18 cellular contexts compared by ENCODE assay signal in the genomic region with DNA sequence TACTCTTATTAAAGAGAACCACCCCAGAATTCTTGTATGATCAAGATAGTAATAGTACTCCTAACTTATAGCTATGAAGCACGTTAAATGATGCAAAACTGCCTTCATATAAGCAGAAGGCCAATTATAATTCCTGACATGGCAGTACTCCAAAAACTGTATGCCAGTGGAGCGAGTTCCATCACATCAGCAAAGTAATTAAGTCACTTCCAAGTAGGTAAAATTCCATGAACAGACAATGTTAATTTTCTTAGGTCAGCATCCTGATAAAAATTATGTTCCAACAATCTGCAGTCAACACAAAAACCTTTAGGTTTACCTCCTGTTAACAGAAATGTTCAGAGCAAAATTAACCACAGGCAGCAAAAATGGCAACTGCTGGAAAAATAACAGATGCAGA.
DNase-seq lines count a peak whose midpoint lies in the region; ATAC-seq and TF ChIP-seq lines count a peak whose summit lies in the region.
"Had no signal": no experiment of that assay in that cellular context is flagged by ENCODE, and none has a peak within 500 bp of the region (broad histone marks: within the 10 kb centered on the region; RNA-seq: fewer than 3 reads in every experiment).

No MANE protein-coding gene starts in this region.

- H4K20me1 ChIP-seq in hepatocyte (ENCODE audit: insufficient read depth, poor library complexity, severe bottlenecking) = no peaks in the 10 kb centered on the region
- H4K20me1 ChIP-seq: BLaER1 had no signal

- DNase-seq in NCI-H1694 (lab: John Stamatoyannopoulos, UW) (peak; percentile 11), hepatocyte (ENCODE audit: low spot score) (no peak), kidney tubule cell (ENCODE audit: low spot score) (no peak), NCI-H1436 (lab: John Stamatoyannopoulos, UW) (no peak)
- DNase-seq: Caco-2; CD4-positive, alpha-beta T cell; DMS153; GDM1; KBM-7; NCI-H1092 treated with DMSO at 0.1 percent for 48 hours; NCI-H146; NCI-H2081; NCI-H526; Peyer's patch had no signal

- 72% methylated on average over 2 of the region's 2 CpGs for WGBS in hepatocyte (ENCODE audit: low lambda C conversion rate, missing lambda C conversion rate)

- CTCF ChIA-PET in HEK293 (lab: Yijun Ruan, JAX) = no interaction called here

- H3K79me2 ChIP-seq in hepatocyte (peaks cover 33% of the 10 kb centered on the region), parathyroid adenoma (no peaks in the 10 kb centered on the region)

- ATAC-seq in GM21825 (IDR thresholded peaks at IDR 0.05; ENCODE audit: unreplicated experiment) = no peak

- H2AFZ ChIP-seq in hepatocyte = no peak overlapping the region
- no peak overlapping the region for H2AFZ ChIP-seq in parathyroid adenoma

- TF ChIP-seq CTCF in HEK293 (tag by site-specific recombination; IDR thresholded peaks at IDR 0.05) (no peak), hepatocyte (IDR thresholded peaks at IDR 0.05; ENCODE audit: poor library complexity) (no peak), parathyroid adenoma (IDR thresholded peaks at IDR 0.05) (no peak)

- H3K36me3 ChIP-seq in HEK293 (ENCODE audit: control insufficient read depth in 2 of 2, insufficient read depth in 1 of 2, low read length in 2 of 2) (no peaks in the 10 kb centered on the region), hepatocyte (replicated peaks; ENCODE audit: insufficient read depth, low read depth) (no peaks in the 10 kb centered on the region), parathyroid adenoma (ENCODE audit: control insufficient read depth, insufficient read depth, low read length) (no peaks in the 10 kb centered on the region)
- H3K36me3 ChIP-seq: BLaER1, Peyer's patch had no signal

- POLR2A ChIA-PET in HEK293 (lab: Yijun Ruan, JAX) = no interaction called here

- H3K27ac ChIP-seq in HEK293 (ENCODE audit: extremely low read depth, low read depth, low read length) (no peak overlapping the region), hepatocyte (peak overlapping the region; percentile 7), parathyroid adenoma (peak overlapping the region; percentile 92)
- H3K27ac ChIP-seq: BLaER1, Peyer's patch had no signal

- H3K4me1 ChIP-seq in HEK293 (ENCODE audit: control insufficient read depth, insufficient read depth, low read length) (peaks cover 6% of the 10 kb centered on the region), hepatocyte (ENCODE audit: insufficient read depth) (peaks cover 4% of the 10 kb centered on the region), parathyroid adenoma (peaks cover 46% of the 10 kb centered on the region)
- H3K4me1 ChIP-seq: BLaER1, Caco-2, Peyer's patch had no signal

- H3K9me3 ChIP-seq in HEK293 (ENCODE audit: control insufficient read depth, insufficient read depth, low read depth, low read length) (no peaks in the 10 kb centered on the region), hepatocyte (ENCODE audit: low read depth) (no peaks in the 10 kb centered on the region), parathyroid adenoma (ENCODE audit: control insufficient read depth, low read length) (no peaks in the 10 kb centered on the region)
- H3K9me3 ChIP-seq: BLaER1, Caco-2, Peyer's patch had no signal

- H3K27me3 ChIP-seq in hepatocyte = no peaks in the 10 kb centered on the region
- no peaks in the 10 kb centered on the region for H3K27me3 ChIP-seq in parathyroid adenoma (ENCODE audit: control insufficient read depth, insufficient read depth, low read length)
- H3K27me3 ChIP-seq: BLaER1, Peyer's patch had no signal

- no peaks in the 10 kb centered on the region for H3K9me2 ChIP-seq in hepatocyte (replicated peaks; ENCODE audit: insufficient read depth)

- H3K4me2 ChIP-seq in hepatocyte (no peak overlapping the region), parathyroid adenoma (ENCODE audit: low read length) (no peak overlapping the region)
- H3K4me2 ChIP-seq: BLaER1 had no signal

- no peak overlapping the region for H3K9ac ChIP-seq in parathyroid adenoma
- H3K9ac ChIP-seq: BLaER1 had no signal

- H3K4me3 ChIP-seq in HEK293 (ENCODE audit: low read depth, low read length) = no peak overlapping the region
- H3K4me3 ChIP-seq in hepatocyte = no peak overlapping the region
- H3K4me3 ChIP-seq in parathyroid adenoma (ENCODE audit: low read depth, low read length) = no peak overlapping the region
- H3K4me3 ChIP-seq: BLaER1, Peyer's patch had no signal

TF ChIP-seq in HEK293, 187 proteins besides CTCF, POLR2A, EP300 and RAD21:
- no peak for TF ChIP-seq ZNF404 (tag by site-specific recombination; IDR thresholded peaks at IDR 0.05)
- TF ChIP-seq ZNF510 (tag by site-specific recombination; IDR thresholded peaks at IDR 0.05; ENCODE audit: insufficient replicate concordance) = no peak
- TF ChIP-seq ZNF707 (tag by site-specific recombination; IDR thresholded peaks at IDR 0.05) = no peak
- no peak for TF ChIP-seq ZIC2 (tag by site-specific recombination; IDR thresholded peaks at IDR 0.05)
- TF ChIP-seq, protein P1, sequence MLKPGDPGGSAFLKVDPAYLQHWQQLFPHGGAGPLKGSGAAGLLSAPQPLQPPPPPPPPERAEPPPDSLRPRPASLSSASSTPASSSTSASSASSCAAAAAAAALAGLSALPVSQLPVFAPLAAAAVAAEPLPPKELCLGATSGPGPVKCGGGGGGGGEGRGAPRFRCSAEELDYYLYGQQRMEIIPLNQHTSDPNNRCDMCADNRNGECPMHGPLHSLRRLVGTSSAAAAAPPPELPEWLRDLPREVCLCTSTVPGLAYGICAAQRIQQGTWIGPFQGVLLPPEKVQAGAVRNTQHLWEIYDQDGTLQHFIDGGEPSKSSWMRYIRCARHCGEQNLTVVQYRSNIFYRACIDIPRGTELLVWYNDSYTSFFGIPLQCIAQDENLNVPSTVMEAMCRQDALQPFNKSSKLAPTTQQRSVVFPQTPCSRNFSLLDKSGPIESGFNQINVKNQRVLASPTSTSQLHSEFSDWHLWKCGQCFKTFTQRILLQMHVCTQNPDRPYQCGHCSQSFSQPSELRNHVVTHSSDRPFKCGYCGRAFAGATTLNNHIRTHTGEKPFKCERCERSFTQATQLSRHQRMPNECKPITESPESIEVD (tag by site-specific recombination; IDR thresholded peaks at IDR 0.05) = peak; percentile 59
- TF ChIP-seq ZNF202 (tag by site-specific recombination; IDR thresholded peaks at IDR 0.05; ENCODE audit: borderline replicate concordance) = no peak
- no peak for TF ChIP-seq EGR2 (tag by site-specific recombination; IDR thresholded peaks at IDR 0.05; ENCODE audit: low read depth)
- no peak for TF ChIP-seq ZNF23 (tag by site-specific recombination; IDR thresholded peaks at IDR 0.05; ENCODE audit: borderline replicate concordance)
- TF ChIP-seq, protein P2, sequence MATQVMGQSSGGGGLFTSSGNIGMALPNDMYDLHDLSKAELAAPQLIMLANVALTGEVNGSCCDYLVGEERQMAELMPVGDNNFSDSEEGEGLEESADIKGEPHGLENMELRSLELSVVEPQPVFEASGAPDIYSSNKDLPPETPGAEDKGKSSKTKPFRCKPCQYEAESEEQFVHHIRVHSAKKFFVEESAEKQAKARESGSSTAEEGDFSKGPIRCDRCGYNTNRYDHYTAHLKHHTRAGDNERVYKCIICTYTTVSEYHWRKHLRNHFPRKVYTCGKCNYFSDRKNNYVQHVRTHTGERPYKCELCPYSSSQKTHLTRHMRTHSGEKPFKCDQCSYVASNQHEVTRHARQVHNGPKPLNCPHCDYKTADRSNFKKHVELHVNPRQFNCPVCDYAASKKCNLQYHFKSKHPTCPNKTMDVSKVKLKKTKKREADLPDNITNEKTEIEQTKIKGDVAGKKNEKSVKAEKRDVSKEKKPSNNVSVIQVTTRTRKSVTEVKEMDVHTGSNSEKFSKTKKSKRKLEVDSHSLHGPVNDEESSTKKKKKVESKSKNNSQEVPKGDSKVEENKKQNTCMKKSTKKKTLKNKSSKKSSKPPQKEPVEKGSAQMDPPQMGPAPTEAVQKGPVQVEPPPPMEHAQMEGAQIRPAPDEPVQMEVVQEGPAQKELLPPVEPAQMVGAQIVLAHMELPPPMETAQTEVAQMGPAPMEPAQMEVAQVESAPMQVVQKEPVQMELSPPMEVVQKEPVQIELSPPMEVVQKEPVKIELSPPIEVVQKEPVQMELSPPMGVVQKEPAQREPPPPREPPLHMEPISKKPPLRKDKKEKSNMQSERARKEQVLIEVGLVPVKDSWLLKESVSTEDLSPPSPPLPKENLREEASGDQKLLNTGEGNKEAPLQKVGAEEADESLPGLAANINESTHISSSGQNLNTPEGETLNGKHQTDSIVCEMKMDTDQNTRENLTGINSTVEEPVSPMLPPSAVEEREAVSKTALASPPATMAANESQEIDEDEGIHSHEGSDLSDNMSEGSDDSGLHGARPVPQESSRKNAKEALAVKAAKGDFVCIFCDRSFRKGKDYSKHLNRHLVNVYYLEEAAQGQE (tag by site-specific recombination; IDR thresholded peaks at IDR 0.05) = no peak
- no peak for TF ChIP-seq ZNF16 (tag by site-specific recombination; IDR thresholded peaks at IDR 0.05; ENCODE audit: low read depth)
- no peak for TF ChIP-seq ZNF266 (tag by site-specific recombination; IDR thresholded peaks at IDR 0.05; ENCODE audit: low read depth)
- no peak for TF ChIP-seq ZEB2 (tag by site-specific recombination; IDR thresholded peaks at IDR 0.05)
- TF ChIP-seq SCRT1 (tag by site-specific recombination; IDR thresholded peaks at IDR 0.05; ENCODE audit: borderline replicate concordance) = no peak
- TF ChIP-seq ZNF324 (tag by site-specific recombination; IDR thresholded peaks at IDR 0.05) = no peak
- no peak for TF ChIP-seq ZNF433 (tag by site-specific recombination; IDR thresholded peaks at IDR 0.05; ENCODE audit: low read depth)
- no peak for TF ChIP-seq KLF1 (tag by site-specific recombination; IDR thresholded peaks at IDR 0.05)
- TF ChIP-seq FEZF1 (tag by site-specific recombination; IDR thresholded peaks at IDR 0.05) = peak; percentile 47
- TF ChIP-seq ZNF76 (tag by site-specific recombination; IDR thresholded peaks at IDR 0.05; ENCODE audit: borderline replicate concordance, low read depth) = no peak
